22 cellular contexts compared by ENCODE assay signal in genomic region chr20:63343460-63344150, GRCh38. TPM values are rescaled to one million over a fixed set of nuclear protein-coding genes. Genes with fewer than 3 reads are reported as not detected.
DNase-seq lines count a peak whose midpoint lies in the region; ATAC-seq, FAIRE-seq and TF ChIP-seq lines count a peak whose summit lies in the region.
"Had no signal": no experiment of that assay in that cellular context is flagged by ENCODE, and none has a peak within 500 bp of the region (broad histone marks: within the 10 kb centered on the region; RNA-seq: fewer than 3 reads in every experiment).

No MANE protein-coding gene starts in this region.

- TF ChIP-seq EP300 in HepG2 (IDR thresholded peaks at IDR 0.05; ENCODE audit: low read depth in 2 of 2, low read length in 2 of 2) = no peak
- no peak for TF ChIP-seq EP300 in HepG2 (CRISPR knock-in tag; IDR thresholded peaks at IDR 0.05; ENCODE audit: borderline replicate concordance)
- no peak for TF ChIP-seq EP300 in suprapubic skin (IDR thresholded peaks at IDR 0.05)

- 7% methylated on average over 25 of the region's 27 CpGs for WGBS in HepG2 (ENCODE audit: low lambda C conversion rate)
- 72% methylated on average over 15 of the region's 27 CpGs for WGBS in suprapubic skin

- H3K27ac ChIP-seq in right atrium auricular region (no peak overlapping the region), HepG2 (ENCODE audit: extremely low read length, insufficient read depth, low read length) (no peak overlapping the region), suprapubic skin (no peak overlapping the region)
- H3K27ac ChIP-seq: PC-9 had no signal

- POLR2A ChIA-PET in HepG2 (lab: Yijun Ruan, JAX) = no interaction called here

- BruUV-seq in HepG2 (replicated peaks; lab: Mats Ljungman, UMichigan) = no TSS peak

- no peaks in the 10 kb centered on the region for H3K9me3 ChIP-seq in right atrium auricular region
- no peaks in the 10 kb centered on the region for H3K9me3 ChIP-seq in NT2/D1 (ENCODE audit: insufficient read depth, low read length)
- H3K9me3 ChIP-seq in HepG2 (ENCODE audit: low read length) = no peaks in the 10 kb centered on the region
- no peaks in the 10 kb centered on the region for H3K9me3 ChIP-seq in suprapubic skin
- H3K9me3 ChIP-seq: SK-N-SH had no signal

- no peak overlapping the region for H2AFZ ChIP-seq in HepG2 (ENCODE audit: low read length)
- H2AFZ ChIP-seq: GM23338, PC-9 had no signal

- FAIRE-seq in HepG2 (lab: Jason Lieb, UNC) = peak; percentile 26
- FAIRE-seq: A204.1 had no signal

- H4K20me1 ChIP-seq in HepG2 (ENCODE audit: insufficient read depth, low read length) = no peaks in the 10 kb centered on the region; the same call in 1 of the 2 replicates

- H3K4me3 ChIP-seq in right atrium auricular region = no peak overlapping the region
- no peak overlapping the region for H3K4me3 ChIP-seq in NT2/D1 (ENCODE audit: insufficient read length, low read depth)
- no peak overlapping the region for H3K4me3 ChIP-seq in HepG2 (replicated peaks in 1 of 3; ENCODE audit: insufficient read depth in 1 of 3, low read depth in 2 of 3, low read length in 3 of 3)
- H3K4me3 ChIP-seq in suprapubic skin = no peak overlapping the region
- H3K4me3 ChIP-seq: GM23338, PC-9 had no signal

- no peak for TF ChIP-seq CTCF in right atrium auricular region (IDR thresholded peaks at IDR 0.05)
- TF ChIP-seq CTCF in HepG2 (CRISPR knock-in tag; IDR thresholded peaks at IDR 0.05) = no peak
- no peak for TF ChIP-seq CTCF in suprapubic skin (IDR thresholded peaks at IDR 0.05)

- H3K36me3 ChIP-seq in right atrium auricular region (no peaks in the 10 kb centered on the region), NT2/D1 (ENCODE audit: insufficient read depth, insufficient read length, low read length) (no peaks in the 10 kb centered on the region), HepG2 (replicated peaks in 1 of 2; ENCODE audit: control insufficient read depth in 1 of 2, insufficient read depth in 2 of 2, low read length in 2 of 2) (no peaks in the 10 kb centered on the region), suprapubic skin (no peaks in the 10 kb centered on the region)

- intact Hi-C loops in Right ventricle myocardium inferior (cut with DNase I) = no loop called here
- intact Hi-C loops in HepG2 (cut with micrococcal nuclease; ENCODE audit: unreplicated experiment) = no loop called here

- H3K27me3 ChIP-seq in right atrium auricular region (no peaks in the 10 kb centered on the region), NT2/D1 (ENCODE audit: insufficient read depth, insufficient read length) (no peaks in the 10 kb centered on the region), HepG2 (ENCODE audit: control insufficient read depth in 1 of 2, insufficient read depth in 2 of 2, low read length in 2 of 2) (peaks cover 12 to 74% of the 10 kb centered on the region in 2 experiments), suprapubic skin (peaks cover 78% of the 10 kb centered on the region)

- H3K4me2 ChIP-seq in HepG2 (ENCODE audit: low read depth, low read length) = no peak overlapping the region
- H3K4me2 ChIP-seq: GM23338, PC-9, SK-N-SH had no signal

- TF ChIP-seq POLR2A in HepG2 (IDR thresholded peaks at IDR 0.05; ENCODE audit: insufficient read depth in 1 of 2, low read depth in 2 of 2, low read length in 2 of 2) (no peak), suprapubic skin (IDR thresholded peaks at IDR 0.05) (no peak)

- in situ Hi-C loops in HepG2 (cut with HindIII; ENCODE audit: extremely low pct_ligation_motif_present, low pct_unique_long_range_greater_than_20kb) = no loop called here

- H3K4me1 ChIP-seq in right atrium auricular region (peaks cover 0 to 21% of the 10 kb centered on the region in 2 donors), NT2/D1 (ENCODE audit: insufficient read depth, insufficient read length) (peaks cover 13% of the 10 kb centered on the region), HepG2 (ENCODE audit: insufficient read depth, low read length) (no peaks in the 10 kb centered on the region), suprapubic skin (peaks cover 28% of the 10 kb centered on the region)

- no peaks in the 10 kb centered on the region for H3K79me2 ChIP-seq in HepG2 (ENCODE audit: insufficient read depth, low read length)

- CTCF ChIA-PET in HepG2 (lab: Yijun Ruan, JAX; ENCODE audit: low intra/inter-chr PET ratio, low total read pairs) = no interaction called here

- DNase-seq in Right ventricle myocardium inferior (ENCODE audit: missing footprints) (peak; percentile 11), right atrium auricular region (ENCODE audit: low spot score) (no peak), NT2/D1 (ENCODE audit: low read depth, low spot score) (no peak), HepG2 (ENCODE audit: low spot score) (no peak), kidney glomerular epithelial cell (lab: John Stamatoyannopoulos, UW) (no peak), suprapubic skin (ENCODE audit: low spot score in 2 of 2) (no peak)
- DNase-seq: DMS53, GF-D8, Kasumi-1, NCI-H187, NCI-H226, NCI-H510A treated with DMSO at 0.1 percent for 48 hours, NCI-H748 treated with DMSO at 0.1 percent for 48 hours, PC-9, SHP77 treated with DMSO at 0.1 percent for 48 hours, SK-N-SH had no signal

- no peak for ATAC-seq in Right ventricle myocardium inferior
- ATAC-seq in HepG2 = peak; percentile 16; the same call in 2 of the 3 replicates
- no peak for ATAC-seq in HG03378 (IDR thresholded peaks at IDR 0.05; ENCODE audit: unreplicated experiment)
- ATAC-seq: HCT116 had no signal

- TF ChIP-seq RAD21 in HepG2 (CRISPR knock-in tag; IDR thresholded peaks at IDR 0.05) = no peak

- H3K9ac ChIP-seq in NT2/D1 (ENCODE audit: insufficient read length, low read depth) (peak overlapping the region; percentile 3), HepG2 (ENCODE audit: insufficient read depth, low read depth, low read length) (no peak overlapping the region)
- H3K9ac ChIP-seq: SK-N-SH had no signal

TF ChIP-seq in HepG2, 621 proteins besides CTCF, POLR2A, EP300 and RAD21:
- TF ChIP-seq NFKB2 (CRISPR knock-in tag; IDR thresholded peaks at IDR 0.05; ENCODE audit: borderline replicate concordance) (peak; percentile 23; the same call in 1 of the 2 replicates), ZBTB20 (CRISPR knock-in tag; IDR thresholded peaks at IDR 0.05; ENCODE audit: borderline replicate concordance, low read depth) (no peak), EZH2 (conservative IDR thresholded peaks at IDR 0.05; ENCODE audit: low read depth, low read length) (0 out of 2 replicates have a peak, but pooled peaks have one; percentile 40), ZNF746 (CRISPR knock-in tag; IDR thresholded peaks at IDR 0.05) (no peak)
TF ChIP-seq in HepG2: peak in this region for 2.

RNA-seq across cellular contexts. Expression of gene CHRNA4, which starts 17.5 kb away (rescaled TPM):
- total RNA-seq in Right ventricle myocardium inferior (2.3 TPM), right atrium auricular region (not detected), HepG2 (2016; rRNA removed; fragmentation: Illumina TruSeq; extraction: Trizol) (not detected in 2 replicates), suprapubic skin (not detected)
- not detected in 2 replicates for total RNA-seq in HepG2 (2016; cell fraction: cytosol; rRNA removed; fragmentation: Illumina TruSeq; extraction: Trizol; ENCODE audit: low read depth)
- not detected in 2 replicates for total RNA-seq in HepG2 (2016; cell fraction: insoluble cytoplasmic fraction; rRNA removed; fragmentation: Illumina TruSeq; extraction: Trizol)
- total RNA-seq in HepG2 (2016; cell fraction: membrane; rRNA removed; fragmentation: Illumina TruSeq; extraction: Trizol) = not detected in 2 replicates
- not detected in 2 replicates for total RNA-seq in HepG2 (2016; cell fraction: nucleus; rRNA removed; fragmentation: Illumina TruSeq; extraction: Trizol)
- polyA plus RNA-seq in HepG2 (2011; rRNA removed) = not detected in 2 replicates
- polyA plus RNA-seq in HepG2 (2011; cell fraction: cytosol; rRNA removed) = 0.06 TPM in 1 of 2 replicates, not detected in the other
- polyA plus RNA-seq in HepG2 (2011; cell fraction: nucleus; rRNA removed) = 0.10 and 0.14 TPM in 2 replicates
- polyA plus RNA-seq in HepG2 (2012) = 0.11 TPM in 1 of 2 replicates, not detected in the other
- not detected in 2 replicates for polyA plus RNA-seq in HepG2 (2016; cell fraction: cytosol; fragmentation: Illumina TruSeq; extraction: Trizol; ENCODE audit: low read depth)
- not detected in 2 replicates for polyA plus RNA-seq in HepG2 (2016; cell fraction: insoluble cytoplasmic fraction; fragmentation: Illumina TruSeq; extraction: Trizol; ENCODE audit: low read depth)
- not detected in 2 replicates for polyA plus RNA-seq in HepG2 (2016; cell fraction: membrane; fragmentation: Illumina TruSeq; extraction: Trizol; ENCODE audit: low read depth)
- not detected in 2 replicates for polyA plus RNA-seq in HepG2 (2016; cell fraction: nucleus; fragmentation: Illumina TruSeq; extraction: Trizol; ENCODE audit: insufficient read depth, low read depth)
- not detected in 2 replicates for polyA minus RNA-seq in HepG2 (2011; rRNA and poly(A)+ RNA removed; ENCODE audit: low replicate concordance)
- not detected in 2 replicates for polyA minus RNA-seq in HepG2 (2011; cell fraction: cytosol; rRNA and poly(A)+ RNA removed)
- polyA minus RNA-seq in HepG2 (2011; cell fraction: nucleus; rRNA and poly(A)+ RNA removed) = not detected in 2 replicates
- total RNA-seq: MCF 10A, PC-9 had no signal
- polyA plus RNA-seq: CD14-positive monocyte, SK-N-SH had no signal

RNA-seq across cellular contexts. Expression of gene COL20A1, which starts 50.6 kb away (rescaled TPM):
- total RNA-seq in Right ventricle myocardium inferior (not detected), right atrium auricular region (not detected), HepG2 (2016; rRNA removed; fragmentation: Illumina TruSeq; extraction: Trizol) (not detected in 2 replicates), suprapubic skin (not detected)
- not detected in 2 replicates for total RNA-seq in HepG2 (2016; cell fraction: cytosol; rRNA removed; fragmentation: Illumina TruSeq; extraction: Trizol; ENCODE audit: low read depth)
- not detected in 2 replicates for total RNA-seq in HepG2 (2016; cell fraction: insoluble cytoplasmic fraction; rRNA removed; fragmentation: Illumina TruSeq; extraction: Trizol)
- total RNA-seq in HepG2 (2016; cell fraction: membrane; rRNA removed; fragmentation: Illumina TruSeq; extraction: Trizol) = not detected in 2 replicates
- not detected in 2 replicates for total RNA-seq in HepG2 (2016; cell fraction: nucleus; rRNA removed; fragmentation: Illumina TruSeq; extraction: Trizol)
- 0.03 TPM in 1 of 2 replicates, not detected in the other for polyA plus RNA-seq in HepG2 (2011; rRNA removed)
- polyA plus RNA-seq in HepG2 (2011; cell fraction: cytosol; rRNA removed) = 0.03 TPM in 1 of 2 replicates, not detected in the other
- 0.09 and 0.14 TPM in 2 replicates for polyA plus RNA-seq in HepG2 (2011; cell fraction: nucleus; rRNA removed)
- polyA plus RNA-seq in HepG2 (2012) = not detected in 2 replicates
- polyA plus RNA-seq in HepG2 (2016; cell fraction: cytosol; fragmentation: Illumina TruSeq; extraction: Trizol; ENCODE audit: low read depth) = not detected in 2 replicates
- not detected in 2 replicates for polyA plus RNA-seq in HepG2 (2016; cell fraction: insoluble cytoplasmic fraction; fragmentation: Illumina TruSeq; extraction: Trizol; ENCODE audit: low read depth)
- polyA plus RNA-seq in HepG2 (2016; cell fraction: membrane; fragmentation: Illumina TruSeq; extraction: Trizol; ENCODE audit: low read depth) = not detected in 2 replicates
- not detected in 2 replicates for polyA plus RNA-seq in HepG2 (2016; cell fraction: nucleus; fragmentation: Illumina TruSeq; extraction: Trizol; ENCODE audit: insufficient read depth, low read depth)
- polyA minus RNA-seq in HepG2 (2011; rRNA and poly(A)+ RNA removed; ENCODE audit: low replicate concordance) = not detected in 2 replicates
- not detected in 2 replicates for polyA minus RNA-seq in HepG2 (2011; cell fraction: cytosol; rRNA and poly(A)+ RNA removed)
- polyA minus RNA-seq in HepG2 (2011; cell fraction: nucleus; rRNA and poly(A)+ RNA removed) = under 0.01 and 0.12 TPM in 2 replicates
- total RNA-seq: PC-9 had no signal
- polyA plus RNA-seq: CD14-positive monocyte, SK-N-SH had no signal
